23 cellular contexts compared by ENCODE assay signal in genomic region chr1:74512516-74512915, GRCh38. TPM values are rescaled to one million over a fixed set of nuclear protein-coding genes. Genes with fewer than 3 reads are reported as not detected.
"Had no signal": no experiment of that assay in that cellular context is flagged by ENCODE, and none has a peak within 500 bp of the region (broad histone marks: within the 10 kb centered on the region; RNA-seq: fewer than 3 reads in every experiment).

Gene LRRC53, minus strand, starts transcription at chr1:74512611. Its CDS starts 29,262 bp downstream, at chr1:74483349.

- H3K27ac ChIP-seq: cardiac muscle cell, coronary artery, epithelial cell of prostate, gastrocnemius medialis, hepatocyte, psoas muscle, suprapubic skin had no signal

- H3K4me3 ChIP-seq: cardiac muscle cell, coronary artery, gastrocnemius medialis, hepatocyte, lung, psoas muscle, suprapubic skin had no signal

- H3K36me3 ChIP-seq: cardiac muscle cell, gastrocnemius medialis, suprapubic skin had no signal

- ATAC-seq: activated CD4-positive, alpha-beta T cell treated with anti-CD3 and anti-CD28 coated beads for 36 hours; activated CD8-positive, alpha-beta T cell treated with anti-CD3 and anti-CD28 coated beads for 36 hours; activated T-cell treated with anti-CD3 and anti-CD28 coated beads, Interleukin-2, amount 50 U/mL, for 72 hours; gastrocnemius medialis; naive thymus-derived CD4-positive, alpha-beta T cell; psoas muscle had no signal

- H3K4me1 ChIP-seq: gastrocnemius medialis, psoas muscle, suprapubic skin had no signal

- H3K27me3 ChIP-seq: cardiac muscle cell, gastrocnemius medialis, hepatocyte, suprapubic skin had no signal

- DNase-seq: activated CD4-positive, alpha-beta T cell treated with anti-CD3 and anti-CD28 coated beads for 36 hours; activated CD8-positive, alpha-beta memory T cell treated with anti-CD3 and anti-CD28 coated beads, Interleukin-2, amount 50 U/mL, for 4 hours; activated CD8-positive, alpha-beta T cell treated with anti-CD3 and anti-CD28 coated beads for 36 hours; activated naive CD8-positive, alpha-beta T cell treated with anti-CD3 and anti-CD28 coated beads, Interleukin-2, amount 10 ng/mL, durations not matched to agents 7 days and 5 days; activated T-cell treated with anti-CD3 and anti-CD28 coated beads, Interleukin-2, amount 50 U/mL, for 72 hours; aorta; effector memory CD4-positive, alpha-beta T cell; gastrocnemius medialis; kidney glomerular epithelial cell; naive thymus-derived CD4-positive, alpha-beta T cell; psoas muscle; stimulated activated CD4-positive, alpha-beta T cell treated with anti-CD3 and anti-CD28 coated beads, Interleukin-12 subunit alpha, Interleukin-12 subunit beta, amount 100 ng/mL, for 4 hours; stimulated activated naive CD4-positive, alpha-beta T cell; SW 1271 had no signal

- H3K9me3 ChIP-seq: gastrocnemius medialis, psoas muscle, suprapubic skin had no signal

RNA-seq across cellular contexts. Expression of gene LRRC53, which starts in this region (rescaled TPM):
- total RNA-seq: activated CD4-positive, alpha-beta T cell treated with anti-CD3 and anti-CD28 coated beads for 36 hours; activated CD8-positive, alpha-beta T cell treated with anti-CD3 and anti-CD28 coated beads for 36 hours; activated naive CD8-positive, alpha-beta T cell treated with anti-CD3 and anti-CD28 coated beads, Interleukin-2, amount 10 ng/mL, durations not matched to agents 7 days and 5 days; activated T-cell treated with anti-CD3 and anti-CD28 coated beads, Interleukin-2, amount 50 U/mL, for 72 hours; aorta; gastrocnemius medialis; hepatocyte; lung; mononuclear cell; naive thymus-derived CD4-positive, alpha-beta T cell; omental fat pad; psoas muscle; suprapubic skin; ureter had no signal
